Comparison of ENCODE assay signal across 25 cellular contexts in genomic region chr2:181885096-181885495, GRCh38. TPM values are rescaled to one million over a fixed set of nuclear protein-coding genes. Genes with fewer than 3 reads are reported as not detected.
DNase-seq lines count a peak whose midpoint lies in the region; FAIRE-seq and TF ChIP-seq lines count a peak whose summit lies in the region.
"Had no signal": no experiment of that assay in that cellular context is flagged by ENCODE, and none has a peak within 500 bp of the region (broad histone marks: within the 10 kb centered on the region; RNA-seq: fewer than 3 reads in every experiment).

No MANE protein-coding gene starts in this region.

- no peak overlapping the region for H3K9ac ChIP-seq in endothelial cell of umbilical vein (replicated peaks; ENCODE audit: extremely low read depth, insufficient read depth, low read length)
- H3K9ac ChIP-seq: BLaER1 had no signal

- H3K27ac ChIP-seq in endothelial cell of umbilical vein (ENCODE audit: insufficient read depth, low read depth, low read length) = no peak overlapping the region
- H3K27ac ChIP-seq: BLaER1 had no signal

- DNase-seq in H54 (ENCODE audit: insufficient read length, low spot score) = no peak
- peak; percentile 52 for DNase-seq in dermis blood vessel endothelial cell
- peak; percentile 39 for DNase-seq in endothelial cell of umbilical vein (ENCODE audit: low read depth, low spot score)
- DNase-seq in activated CD4-positive, alpha-beta T cell treated with anti-CD3 and anti-CD28 coated beads, Interleukin-2, amount 10 ng/mL, durations not matched to agents 7 days and 5 days = no peak
- no peak for DNase-seq in GM03348 (ENCODE audit: low spot score)
- DNase-seq: 8988T; ACHN; BE2C; C1 segment of cervical spinal cord; CD4-positive, alpha-beta memory T cell; CD4-positive, CD25-positive, alpha-beta regulatory T cell; CD8-positive, alpha-beta memory T cell; COR-L47; DMS 273 treated with DMSO at 0.1 percent for 48 hours; DMS153; DMS53; DMS79; DND-41; EL; GDM1 had no signal

- peaks cover 3% of the 10 kb centered on the region for H3K4me1 ChIP-seq in endothelial cell of umbilical vein (ENCODE audit: control insufficient read depth, extremely low read depth, insufficient read depth, low read length)
- H3K4me1 ChIP-seq: BE2C, BLaER1 had no signal

- CTCF ChIA-PET in endothelial cell of umbilical vein (lab: Charles Lee) = no interaction called here
- CTCF ChIA-PET in activated CD4-positive, alpha-beta T cell treated with anti-CD3 and anti-CD28 coated beads, Interleukin-2, amount 10 ng/mL, durations not matched to agents 7 days and 5 days (lab: Charles Lee) = no interaction called here

- H3K4me3 ChIP-seq in endothelial cell of umbilical vein (replicated peaks in 1 of 3; ENCODE audit: insufficient read depth in 1 of 3, low read depth in 1 of 3, low read length in 3 of 3) = no peak overlapping the region
- H3K4me3 ChIP-seq: BLaER1 had no signal

- no peak overlapping the region for H3K4me2 ChIP-seq in endothelial cell of umbilical vein (ENCODE audit: insufficient read depth, low read length)
- H3K4me2 ChIP-seq: BLaER1 had no signal

- no peaks in the 10 kb centered on the region for H3K27me3 ChIP-seq in endothelial cell of umbilical vein (ENCODE audit: control insufficient read depth in 2 of 2, insufficient read depth in 2 of 2, low read length in 2 of 2)
- H3K27me3 ChIP-seq: BLaER1 had no signal

- no peak overlapping the region for H3K27ac Mint-ChIP-seq in activated CD4-positive, alpha-beta T cell treated with anti-CD3 and anti-CD28 coated beads, Interleukin-2, amount 10 ng/mL, durations not matched to agents 7 days and 5 days
- H3K27ac Mint-ChIP-seq: CD14-positive monocyte; CD4-positive, alpha-beta memory T cell; CD4-positive, CD25-positive, alpha-beta regulatory T cell; CD8-positive, alpha-beta memory T cell had no signal

- no peak overlapping the region for H3K4me3 Mint-ChIP-seq in activated CD4-positive, alpha-beta T cell treated with anti-CD3 and anti-CD28 coated beads, Interleukin-2, amount 10 ng/mL, durations not matched to agents 7 days and 5 days
- H3K4me3 Mint-ChIP-seq: CD14-positive monocyte; CD4-positive, alpha-beta memory T cell; CD4-positive, CD25-positive, alpha-beta regulatory T cell; CD8-positive, alpha-beta memory T cell had no signal

- no peaks in the 10 kb centered on the region for H3K9me3 Mint-ChIP-seq in activated CD4-positive, alpha-beta T cell treated with anti-CD3 and anti-CD28 coated beads, Interleukin-2, amount 10 ng/mL, durations not matched to agents 7 days and 5 days
- H3K9me3 Mint-ChIP-seq: CD14-positive monocyte; CD4-positive, alpha-beta memory T cell; CD8-positive, alpha-beta memory T cell had no signal

- peaks cover 45% of the 10 kb centered on the region for H3K27me3 Mint-ChIP-seq in activated CD4-positive, alpha-beta T cell treated with anti-CD3 and anti-CD28 coated beads, Interleukin-2, amount 10 ng/mL, durations not matched to agents 7 days and 5 days

- no peaks in the 10 kb centered on the region for H3K36me3 ChIP-seq in endothelial cell of umbilical vein (ENCODE audit: control insufficient read depth in 2 of 2, extremely low read depth in 1 of 2, insufficient read depth in 2 of 2, low read length in 2 of 2)
- H3K36me3 ChIP-seq: BE2C, BLaER1 had no signal

- no peaks in the 10 kb centered on the region for H3K9me1 ChIP-seq in endothelial cell of umbilical vein (replicated peaks; ENCODE audit: control insufficient read depth, extremely low read depth, insufficient read depth, low read length)

- H3K4me1 Mint-ChIP-seq in activated CD4-positive, alpha-beta T cell treated with anti-CD3 and anti-CD28 coated beads, Interleukin-2, amount 10 ng/mL, durations not matched to agents 7 days and 5 days = no peaks in the 10 kb centered on the region
- H3K4me1 Mint-ChIP-seq: CD4-positive, CD25-positive, alpha-beta regulatory T cell; CD8-positive, alpha-beta memory T cell had no signal

- H3K79me2 ChIP-seq in endothelial cell of umbilical vein (ENCODE audit: control insufficient read depth, insufficient read depth, low read length) = no peaks in the 10 kb centered on the region

- no peaks in the 10 kb centered on the region for H3K36me3 Mint-ChIP-seq in activated CD4-positive, alpha-beta T cell treated with anti-CD3 and anti-CD28 coated beads, Interleukin-2, amount 10 ng/mL, durations not matched to agents 7 days and 5 days (ENCODE audit: low read depth)
- H3K36me3 Mint-ChIP-seq: CD4-positive, alpha-beta memory T cell; CD4-positive, CD25-positive, alpha-beta regulatory T cell; CD8-positive, alpha-beta memory T cell had no signal

- no peaks in the 10 kb centered on the region for H4K20me1 ChIP-seq in endothelial cell of umbilical vein (replicated peaks; ENCODE audit: control insufficient read depth, extremely low read depth, insufficient read depth, low read length)
- H4K20me1 ChIP-seq: BLaER1 had no signal

- no peaks in the 10 kb centered on the region for H3K9me3 ChIP-seq in endothelial cell of umbilical vein (replicated peaks; ENCODE audit: control insufficient read depth, insufficient read depth, low read length)
- H3K9me3 ChIP-seq: BE2C, BLaER1 had no signal

- FAIRE-seq in H54 (lab: Jason Lieb, UNC) (peak; percentile 20), endothelial cell of umbilical vein (lab: Jason Lieb, UNC) (no peak)
- FAIRE-seq: A204.1, GM12891, GM19239 had no signal

- TF ChIP-seq CTCF in endothelial cell of umbilical vein (IDR thresholded peaks at IDR 0.05; ENCODE audit: extremely low read depth in 1 of 2, insufficient read depth in 1 of 2, low read depth in 1 of 2, low read length in 2 of 2) = no peak

- POLR2A ChIA-PET in endothelial cell of umbilical vein (lab: Charles Lee) = no interaction called here
- POLR2A ChIA-PET in activated CD4-positive, alpha-beta T cell treated with anti-CD3 and anti-CD28 coated beads, Interleukin-2, amount 10 ng/mL, durations not matched to agents 7 days and 5 days (lab: Charles Lee) = no interaction called here

- dilution Hi-C loops in endothelial cell of umbilical vein (cut with MboI; ENCODE audit: extremely low pct_ligation_motif_present, low sequenced_read_pairs) = no loop called here

- no TSS peak for BruUV-seq in endothelial cell of umbilical vein (replicated peaks; lab: Mats Ljungman, UMichigan)

- TF ChIP-seq POLR2A in H54 (IDR thresholded peaks at IDR 0.05; ENCODE audit: low read depth, low read length) (no peak), endothelial cell of umbilical vein (IDR thresholded peaks at IDR 0.05; ENCODE audit: low read depth, low read length) (no peak)

- intact Hi-C loops in endothelial cell of umbilical vein (cut with micrococcal nuclease) = no loop called here

- H2AFZ ChIP-seq in endothelial cell of umbilical vein (ENCODE audit: low read depth, low read length) = no peak overlapping the region

TF ChIP-seq in endothelial cell of umbilical vein, 7 proteins besides CTCF, POLR2A, EP300 and RAD21:
- TF ChIP-seq FOS (IDR thresholded peaks at IDR 0.05; ENCODE audit: borderline replicate concordance, insufficient read depth, low read length) (no peak), MYC (IDR thresholded peaks at IDR 0.05; ENCODE audit: low read depth, low read length) (no peak), EZH2 (IDR thresholded peaks at IDR 0.05; ENCODE audit: borderline replicate concordance, low read depth, low read length, severe bottlenecking) (no peak), GATA2 (IDR thresholded peaks at IDR 0.05; ENCODE audit: insufficient read depth, insufficient read length, low read depth, low read length) (no peak), JUN (IDR thresholded peaks at IDR 0.05; ENCODE audit: borderline replicate concordance, insufficient read depth, insufficient read length, low read depth) (no peak), POLR2AphosphoS5 (IDR thresholded peaks at IDR 0.05; ENCODE audit: insufficient read depth, low read depth, low read length) (no peak), MAX (IDR thresholded peaks at IDR 0.05; ENCODE audit: insufficient read depth, insufficient read length) (no peak)

RNA-seq across cellular contexts. Expression of gene ITPRID2, which starts 6.4 kb away (rescaled TPM):
- total RNA-seq in dermis blood vessel endothelial cell (191 and 211 TPM in 2 replicates), endothelial cell of umbilical vein (235 and 272 TPM in 2 replicates)
- polyA plus RNA-seq in endothelial cell of umbilical vein = 30.9 and 37.6 TPM in 2 replicates
- polyA plus RNA-seq in endothelial cell of umbilical vein (2011; cell fraction: cytosol; rRNA removed) = 56.0 and 56.6 TPM in 2 replicates
- polyA plus RNA-seq in endothelial cell of umbilical vein (2011; cell fraction: nucleus; rRNA removed) = 151 and 152 TPM in 2 replicates
- 101 and 145 TPM in 2 replicates for polyA plus RNA-seq in endothelial cell of umbilical vein (2012)
- polyA minus RNA-seq in endothelial cell of umbilical vein = 102 and 113 TPM in 2 replicates
- polyA minus RNA-seq in endothelial cell of umbilical vein (2011; cell fraction: cytosol; rRNA and poly(A)+ RNA removed) = 55.8 TPM
- 274 and 443 TPM in 2 replicates for polyA minus RNA-seq in endothelial cell of umbilical vein (2011; cell fraction: nucleus; rRNA and poly(A)+ RNA removed)
- total RNA-seq in activated CD4-positive, alpha-beta T cell treated with anti-CD3 and anti-CD28 coated beads, Interleukin-2, amount 10 ng/mL, durations not matched to agents 7 days and 5 days = 10 to 100 TPM; 56.9 to 68.3 TPM

Comparison
In these comparisons a context has a peak if more than half of its experiments do, and no peak if none do; other contexts are left out.
1. DNase-seq: peak in dermis blood vessel endothelial cell (single experiment) and endothelial cell of umbilical vein (single experiment); none in H54 (single experiment), activated CD4-positive, alpha-beta T cell treated with anti-CD3 and anti-CD28 coated beads, Interleukin-2, amount 10 ng/mL, durations not matched to agents 7 days and 5 days (single experiment) and GM03348 (single experiment).